Comparison of ENCODE assay signal across 1 cellular context in genomic region chr12:53219956-53220856, GRCh38.
TF ChIP-seq lines count a peak whose summit lies in the region.

No MANE protein-coding gene starts in this region.

TF ChIP-seq in H1, 55 proteins besides CTCF, POLR2A, EP300 and RAD21:
- TF ChIP-seq E2F6 (IDR thresholded peaks at IDR 0.05): no peak
- TF ChIP-seq RNF2 (IDR thresholded peaks at IDR 0.05; ENCODE audit: borderline replicate concordance, low read depth, low read length, missing control alignments, poor library complexity, severe bottlenecking): no peak
- TF ChIP-seq KDM4A (IDR thresholded peaks at IDR 0.05; ENCODE audit: low read depth, low read length, severe bottlenecking): peak; percentile 11
- TF ChIP-seq ZNF274 (IDR thresholded peaks at IDR 0.05; ENCODE audit: borderline replicate concordance, extremely low read depth, low read length): no peak
- peak; percentile 64; the same call in 1 of the 2 replicates for TF ChIP-seq KDM1A (IDR thresholded peaks at IDR 0.05; ENCODE audit: borderline replicate concordance, low read length)
- 0 out of 2 replicates have a peak, but pooled peaks have one; percentile 1 for TF ChIP-seq MAX (IDR thresholded peaks at IDR 0.05)
- TF ChIP-seq SAP30 (IDR thresholded peaks at IDR 0.05; ENCODE audit: insufficient read depth, insufficient replicate concordance, low read length): peak; percentile 68
